ENCODE assay signal across 1 cellular context in the genomic region with DNA sequence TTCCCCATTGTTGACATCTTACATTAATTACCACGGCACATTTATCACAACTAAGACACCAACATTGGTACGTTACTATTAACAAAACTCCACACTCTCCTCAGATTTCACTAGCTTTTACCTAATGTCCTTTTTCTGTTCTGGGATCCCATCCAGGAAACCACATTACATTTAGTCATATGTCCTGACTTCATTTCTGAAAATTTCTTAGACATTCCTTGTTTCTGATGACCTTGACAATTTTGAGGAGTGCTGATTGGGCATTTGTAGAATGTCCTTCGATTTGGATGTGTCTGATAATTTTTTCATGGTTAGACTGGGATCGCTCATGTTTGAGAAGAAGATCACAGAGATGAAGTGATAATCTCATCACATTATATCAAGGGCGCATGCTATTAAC.
TF ChIP-seq lines count a peak whose summit lies in the region.

No MANE protein-coding gene starts in this region.

TF ChIP-seq in IMR-90, 13 proteins besides CTCF, POLR2A, EP300 and RAD21:
- TF ChIP-seq MXI1 (IDR thresholded peaks at IDR 0.05; ENCODE audit: borderline replicate concordance, low read depth, low read length) (no peak), MAFK (IDR thresholded peaks at IDR 0.05; ENCODE audit: low read depth, low read length) (peak; percentile 57)
